In genomic region chr12:645563-646071, GRCh38 we compare ENCODE assay signal across 9 cellular contexts. TPM values are rescaled to one million over a fixed set of nuclear protein-coding genes. Genes with fewer than 3 reads are reported as not detected.
DNase-seq lines count a peak whose midpoint lies in the region; ATAC-seq and TF ChIP-seq lines count a peak whose summit lies in the region.
"Had no signal": no experiment of that assay in that cellular context is flagged by ENCODE, and none has a peak within 500 bp of the region (broad histone marks: within the 10 kb centered on the region; RNA-seq: fewer than 3 reads in every experiment).

No MANE protein-coding gene starts in this region.

- no peak overlapping the region for H3K4me3 ChIP-seq in PC-3 (ENCODE audit: low read length)
- no peak overlapping the region for H3K4me3 ChIP-seq in fibroblast of lung (replicated peaks in 1 of 4; ENCODE audit: control extremely low read depth in 1 of 4, insufficient read depth in 1 of 4, low read depth in 3 of 4, low read length in 4 of 4)
- H3K4me3 ChIP-seq in neuronal stem cell (ENCODE audit: low read length in 2 of 2), result no peak overlapping the region

- H3K27ac ChIP-seq in PC-3 (ENCODE audit: low read length) (no peak overlapping the region), fibroblast of lung (ENCODE audit: insufficient read depth, low read length) (no peak overlapping the region), neuronal stem cell (replicated peaks; ENCODE audit: low read length) (no peak overlapping the region)

- H3K27ac Mint-ChIP-seq in neural crest cell (ENCODE audit: unreplicated experiment) (peak overlapping the region; percentile 14), CD14-positive monocyte (peak overlapping the region in 1 of 7 donors; percentile 15)

- H3K79me2 ChIP-seq in PC-3 (ENCODE audit: low read length) (no peaks in the 10 kb centered on the region), fibroblast of lung (ENCODE audit: control insufficient read depth, insufficient read depth, low read length) (no peaks in the 10 kb centered on the region)

- ATAC-seq in PC-3, result no peak

- H3K27me3 ChIP-seq in PC-3 (ENCODE audit: low read length) (no peaks in the 10 kb centered on the region), fibroblast of lung (ENCODE audit: control insufficient read depth, insufficient read depth, low read length) (no peaks in the 10 kb centered on the region), neuronal stem cell (ENCODE audit: control insufficient read depth in 3 of 3, insufficient read depth in 3 of 3, low read depth in 1 of 3, low read length in 3 of 3) (peaks cover 0 to 28% (median 0%) of the 10 kb centered on the region in 3 experiments)

- H3K79me1 ChIP-seq in neuronal stem cell (ENCODE audit: low read depth, low read length), result peaks cover 3% of the 10 kb centered on the region

- DNase-seq in AG08395 (ENCODE audit: low spot score), result peak; percentile 61
- peak; percentile 46 for DNase-seq in PC-3
- DNase-seq in fibroblast of lung (ENCODE audit: low read depth in 2 of 2), result peak; percentile 63 to 64
- no peak for DNase-seq in neural crest cell (ENCODE audit: low read depth, low spot score)
- no peak for DNase-seq in CD14-positive monocyte (ENCODE audit: low spot score)
- DNase-seq in effector CD8-positive, alpha-beta T cell (lab: John Stamatoyannopoulos, UW), result no peak
- DNase-seq in DMS153 (lab: John Stamatoyannopoulos, UW), result no peak
- DNase-seq in neuronal stem cell (ENCODE audit: low spot score), result no peak
- DNase-seq: central memory CD4-positive, alpha-beta T cell had no signal

- no peaks in the 10 kb centered on the region for H3K27me3 Mint-ChIP-seq in neural crest cell (ENCODE audit: low read depth)
- no peaks in the 10 kb centered on the region for H3K27me3 Mint-ChIP-seq in CD14-positive monocyte (ENCODE audit: low read depth in 3 of 3)

- no peak overlapping the region for H2AK5ac ChIP-seq in neuronal stem cell (ENCODE audit: low read depth, low read length)

- H3K14ac ChIP-seq in neuronal stem cell (ENCODE audit: low read length), result no peak overlapping the region

- no peak overlapping the region for H3K18ac ChIP-seq in neuronal stem cell (ENCODE audit: low read length)

- no peaks in the 10 kb centered on the region for H3K36me3 ChIP-seq in PC-3 (ENCODE audit: low read depth, low read length)
- H3K36me3 ChIP-seq in fibroblast of lung (ENCODE audit: control insufficient read depth, insufficient read depth, low read length), result no peaks in the 10 kb centered on the region
- no peaks in the 10 kb centered on the region for H3K36me3 ChIP-seq in neuronal stem cell (replicated peaks in 1 of 2; ENCODE audit: control insufficient read depth in 2 of 2, insufficient read depth in 2 of 2, low read length in 2 of 2)

- H2AFZ ChIP-seq in PC-3 (ENCODE audit: low read length) (no peak overlapping the region), fibroblast of lung (ENCODE audit: low read length) (no peak overlapping the region), neuronal stem cell (ENCODE audit: low read length) (no peak overlapping the region)

- CTCF ChIA-PET in PC-3 (lab: Charles Lee), result interaction anchor here (1.0 kb wide), 1 partner anchor 105 kb away, joined by 3 read pairs; no protein-coding TSS in a partner anchor

- H3K23ac ChIP-seq in neuronal stem cell (ENCODE audit: low read depth, low read length, poor library complexity), result no peak overlapping the region

- H3K4me2 ChIP-seq in PC-3 (ENCODE audit: low read length) (no peak overlapping the region), fibroblast of lung (ENCODE audit: extremely low read depth, insufficient read depth, low read length) (peak overlapping the region; percentile 37), neuronal stem cell (ENCODE audit: insufficient read depth, low read length, poor library complexity, severe bottlenecking) (no peak overlapping the region)

- H3K4me1 Mint-ChIP-seq in neural crest cell, result peaks cover 16% of the 10 kb centered on the region
- H3K4me1 Mint-ChIP-seq in CD14-positive monocyte, result peaks cover 45% of the 10 kb centered on the region

- H3K9ac ChIP-seq in PC-3 (ENCODE audit: low read length) (no peak overlapping the region), fibroblast of lung (ENCODE audit: insufficient read depth, low read length) (no peak overlapping the region), neuronal stem cell (ENCODE audit: low read depth, low read length, poor library complexity) (no peak overlapping the region)

- H3K9me3 ChIP-seq in PC-3 (ENCODE audit: low read length) (no peaks in the 10 kb centered on the region), fibroblast of lung (ENCODE audit: control insufficient read depth, insufficient read depth, low read depth, low read length) (no peaks in the 10 kb centered on the region), neuronal stem cell (replicated peaks in 1 of 2; ENCODE audit: control insufficient read depth in 2 of 2, insufficient read depth in 1 of 2, low read depth in 1 of 2, low read length in 2 of 2) (no peaks in the 10 kb centered on the region)

- no peak overlapping the region for H2BK12ac ChIP-seq in neuronal stem cell (ENCODE audit: low read length)

- no peak overlapping the region for H4K91ac ChIP-seq in neuronal stem cell (ENCODE audit: low read depth, low read length, poor library complexity)

- WGBS in neuronal stem cell (ENCODE audit: extremely low coverage in 2 of 2, insufficient read length in 2 of 2, insufficient replicate concordance in 1 of 2), 2 donors, result no CpG with 5 or more reads among the region's 8 CpGs

- no peaks in the 10 kb centered on the region for H3K36me3 Mint-ChIP-seq in neural crest cell (ENCODE audit: low read depth)
- H3K36me3 Mint-ChIP-seq in CD14-positive monocyte, result peaks cover 16 to 24% of the 10 kb centered on the region in 2 donors

- H3K4me1 ChIP-seq in PC-3 (ENCODE audit: insufficient read depth, low read length), result peaks cover 18% of the 10 kb centered on the region
- H3K4me1 ChIP-seq in fibroblast of lung (ENCODE audit: control insufficient read depth, extremely low read depth, insufficient read depth, low read length), result peaks cover 22% of the 10 kb centered on the region
- peaks cover 0 to 7% of the 10 kb centered on the region in 2 donors for H3K4me1 ChIP-seq in neuronal stem cell (ENCODE audit: control insufficient read depth in 2 of 2, insufficient read depth in 1 of 2, low read depth in 1 of 2, low read length in 2 of 2)

- intact Hi-C loops in PC-3 (cut with micrococcal nuclease) (no loop called here), CD14-positive monocyte (cut with micrococcal nuclease) (no loop called here)

- H3K9me3 Mint-ChIP-seq in neural crest cell (no peaks in the 10 kb centered on the region), CD14-positive monocyte (no peaks in the 10 kb centered on the region)

- no peak overlapping the region for H3K4me3 Mint-ChIP-seq in neural crest cell
- no peak overlapping the region for H3K4me3 Mint-ChIP-seq in CD14-positive monocyte

- H2BK120ac ChIP-seq in neuronal stem cell (ENCODE audit: low read depth, low read length), result no peak overlapping the region

- H2BK15ac ChIP-seq in neuronal stem cell (ENCODE audit: low read length), result no peak overlapping the region

- H4K20me1 ChIP-seq in PC-3 (ENCODE audit: low read length) (no peaks in the 10 kb centered on the region), fibroblast of lung (ENCODE audit: control insufficient read depth, extremely low read depth, insufficient read depth, low read length) (no peaks in the 10 kb centered on the region)

- TF ChIP-seq CTCF in PC-3 (conservative IDR thresholded peaks at IDR 0.05; ENCODE audit: low read depth, low read length), result no peak
- TF ChIP-seq CTCF in fibroblast of lung (conservative IDR thresholded peaks at IDR 0.05 in 1 of 2, IDR thresholded peaks at IDR 0.05 in 1 of 2; ENCODE audit: low read depth in 1 of 2, low read length in 2 of 2), result no peak
- TF ChIP-seq CTCF in neural crest cell (conservative IDR thresholded peaks at IDR 0.05), result no peak
- TF ChIP-seq CTCF in CD14-positive monocyte (IDR thresholded peaks at IDR 0.05), result no peak

- POLR2A ChIA-PET in PC-3 (lab: Charles Lee; ENCODE audit: unreplicated experiment), result no interaction called here

- H3K9me2 ChIP-seq in PC-3 (replicated peaks; ENCODE audit: low read length), result no peaks in the 10 kb centered on the region

- H3F3A ChIP-seq in PC-3 (ENCODE audit: low read length, unreplicated experiment), result no peaks in the 10 kb centered on the region

- no peak overlapping the region for H3K4ac ChIP-seq in neuronal stem cell (ENCODE audit: low read length)

- no peak overlapping the region for H4K8ac ChIP-seq in neuronal stem cell (ENCODE audit: low read depth, low read length)

- H2BK5ac ChIP-seq in neuronal stem cell (ENCODE audit: low read length), result no peak overlapping the region

- no TSS peak for BruUV-seq in PC-3 (replicated peaks; lab: Mats Ljungman, UMichigan)

RNA-seq across cellular contexts. Expression of gene NINJ2, which starts 17.6 kb away (rescaled TPM):
- total RNA-seq in PC-3 (2014; rRNA removed), result not detected in 2 replicates
- total RNA-seq in fibroblast of lung, result 0.66 and 1.3 TPM in 2 replicates
- 0.35 and 1.8 TPM in 2 replicates for polyA plus RNA-seq in fibroblast of lung
- polyA plus RNA-seq in fibroblast of lung (2012), result 0.45 and 1.7 TPM in 2 replicates
- 1.3 and 7.8 TPM in 2 replicates for polyA minus RNA-seq in fibroblast of lung (ENCODE audit: low replicate concordance)
- total RNA-seq in neural crest cell, result 0.42 TPM in 1 of 2 replicates, not detected in the other
- polyA plus RNA-seq in CD14-positive monocyte, result 10 to 100 TPM; 73.7 to 92.7 TPM
- 0.52 TPM for polyA plus RNA-seq in neuronal stem cell (2013, experiment 1 of 2)
- 0.42 TPM for polyA plus RNA-seq in neuronal stem cell (2013, experiment 2 of 2)

Comparison
In these comparisons a context has a peak if more than half of its experiments do, and no peak if none do; other contexts are left out.
1. DNase-seq: peak in AG08395 (single experiment), PC-3 (single experiment) and fibroblast of lung (2 of 2); none in neural crest cell (single experiment), CD14-positive monocyte (single experiment), effector CD8-positive, alpha-beta T cell (single experiment), DMS153 (single experiment) and neuronal stem cell (single experiment).